ENCODE assay signal across 10 cellular contexts in genomic region chr2:222672068-222672401, GRCh38. TPM values are rescaled to one million over a fixed set of nuclear protein-coding genes. Genes with fewer than 3 reads are reported as not detected.
DNase-seq lines count a peak whose midpoint lies in the region; ATAC-seq and TF ChIP-seq lines count a peak whose summit lies in the region.
"Had no signal": no experiment of that assay in that cellular context is flagged by ENCODE, and none has a peak within 500 bp of the region (broad histone marks: within the 10 kb centered on the region; RNA-seq: fewer than 3 reads in every experiment).

No MANE protein-coding gene starts in this region.

- H3K9me3 ChIP-seq in muscle layer of duodenum (ENCODE audit: control insufficient read depth in 1 of 2, low read length in 2 of 2) (no peaks in the 10 kb centered on the region), body of pancreas (no peaks in the 10 kb centered on the region)

- H3K27ac ChIP-seq in muscle layer of duodenum (ENCODE audit: low read length) = no peak overlapping the region
- no peak overlapping the region for H3K27ac ChIP-seq in body of pancreas

- no peak for ATAC-seq in natural killer cell treated with Interleukin-12 subunit alpha and Interleukin-12 subunit beta and Interleukin-15 and Interleukin-18, amount 100 ng/mL, for 72 hours
- ATAC-seq in natural killer cell (no peak), HG02840 (IDR thresholded peaks at IDR 0.05; ENCODE audit: low FRiP score, unreplicated experiment) (no peak), body of pancreas (no peak), HG03025 (IDR thresholded peaks at IDR 0.05; ENCODE audit: low FRiP score, unreplicated experiment) (no peak)

- H3K36me3 Mint-ChIP-seq in natural killer cell treated with Interleukin-12 subunit alpha and Interleukin-12 subunit beta and Interleukin-15 and Interleukin-18, amount 100 ng/mL, for 72 hours = no peaks in the 10 kb centered on the region
- no peaks in the 10 kb centered on the region for H3K36me3 Mint-ChIP-seq in natural killer cell

- TF ChIP-seq CTCF in natural killer cell (IDR thresholded peaks at IDR 0.05) (no peak), epithelial cell of proximal tubule (conservative IDR thresholded peaks at IDR 0.05; ENCODE audit: low read depth, low read length) (no peak), body of pancreas (IDR thresholded peaks at IDR 0.05) (no peak)

- H3K27ac Mint-ChIP-seq in natural killer cell treated with Interleukin-12 subunit alpha and Interleukin-12 subunit beta and Interleukin-15 and Interleukin-18, amount 100 ng/mL, for 72 hours = no peak overlapping the region
- H3K27ac Mint-ChIP-seq in natural killer cell = no peak overlapping the region

- H3K4me1 Mint-ChIP-seq in natural killer cell treated with Interleukin-12 subunit alpha and Interleukin-12 subunit beta and Interleukin-15 and Interleukin-18, amount 100 ng/mL, for 72 hours (ENCODE audit: low read depth in 2 of 2) = peaks cover 0 to 5% of the 10 kb centered on the region in 2 donors
- H3K4me1 Mint-ChIP-seq in natural killer cell = no peaks in the 10 kb centered on the region

- no peaks in the 10 kb centered on the region for H3K9me3 Mint-ChIP-seq in natural killer cell treated with Interleukin-12 subunit alpha and Interleukin-12 subunit beta and Interleukin-15 and Interleukin-18, amount 100 ng/mL, for 72 hours
- H3K9me3 Mint-ChIP-seq in natural killer cell = no peaks in the 10 kb centered on the region

- H3K36me3 ChIP-seq in muscle layer of duodenum (ENCODE audit: control insufficient read depth in 1 of 2, insufficient read depth in 2 of 2, low read length in 2 of 2) (no peaks in the 10 kb centered on the region), body of pancreas (replicated peaks in 1 of 2; ENCODE audit: insufficient read depth in 1 of 2, low read depth in 2 of 2) (no peaks in the 10 kb centered on the region)

- H3K4me3 ChIP-seq in epithelial cell of proximal tubule (ENCODE audit: low read depth, low read length) (peak overlapping the region; percentile 62), muscle layer of duodenum (ENCODE audit: low read depth in 1 of 2, low read length in 2 of 2) (peak overlapping the region; percentile 31 to 67), body of pancreas (no peak overlapping the region)

- WGBS in body of pancreas, 2 donors = 3 to 5% methylated on average over 10 of the region's 10 CpGs

- DNase-seq in natural killer cell treated with Interleukin-12 subunit alpha and Interleukin-12 subunit beta and Interleukin-15 and Interleukin-18, amount 100 ng/mL, for 72 hours (ENCODE audit: low spot score) = no peak
- no peak for DNase-seq in natural killer cell
- no peak for DNase-seq in epithelial cell of proximal tubule (ENCODE audit: low read depth)
- no peak for DNase-seq in body of pancreas
- no peak for DNase-seq in NCI-H446 (lab: John Stamatoyannopoulos, UW)
- DNase-seq: Kasumi-1 had no signal

- no peaks in the 10 kb centered on the region for H3K27me3 ChIP-seq in muscle layer of duodenum (ENCODE audit: low read depth, low read length)
- H3K27me3 ChIP-seq in body of pancreas = no peaks in the 10 kb centered on the region

- H3K27me3 Mint-ChIP-seq in natural killer cell treated with Interleukin-12 subunit alpha and Interleukin-12 subunit beta and Interleukin-15 and Interleukin-18, amount 100 ng/mL, for 72 hours = peaks cover 57 to 70% of the 10 kb centered on the region in 2 donors
- peaks cover 45 to 80% of the 10 kb centered on the region in 2 donors for H3K27me3 Mint-ChIP-seq in natural killer cell (ENCODE audit: low read depth in 2 of 2)

- TF ChIP-seq POLR2A in body of pancreas (IDR thresholded peaks at IDR 0.05) = no peak

- intact Hi-C loops in natural killer cell (cut with micrococcal nuclease) = no loop called here
- intact Hi-C loops in body of pancreas (cut with DNase I) = no loop called here

- H3K4me1 ChIP-seq in muscle layer of duodenum (ENCODE audit: control insufficient read depth in 1 of 2, insufficient read depth in 2 of 2, low read length in 2 of 2) = peaks cover 0 to 12% of the 10 kb centered on the region in 2 donors
- peaks cover 19% of the 10 kb centered on the region for H3K4me1 ChIP-seq in body of pancreas

- H3K4me3 Mint-ChIP-seq in natural killer cell treated with Interleukin-12 subunit alpha and Interleukin-12 subunit beta and Interleukin-15 and Interleukin-18, amount 100 ng/mL, for 72 hours = peak overlapping the region; percentile 6
- H3K4me3 Mint-ChIP-seq in natural killer cell = no peak overlapping the region

RNA-seq across cellular contexts. Expression of gene MOGAT1, which starts 0.6 kb away (rescaled TPM):
- not detected for total RNA-seq in natural killer cell treated with Interleukin-12 subunit alpha and Interleukin-12 subunit beta and Interleukin-15 and Interleukin-18, amount 100 ng/mL, for 72 hours
- not detected for total RNA-seq in natural killer cell
- not detected in 2 replicates for total RNA-seq in epithelial cell of proximal tubule
- total RNA-seq in body of pancreas = 1 to 10 TPM in 1 of 2 donors, not detected in 1; 1.8 TPM
- total RNA-seq: renal cortical epithelial cell had no signal

RNA-seq across cellular contexts. Expression of gene FARSB, which starts 16.1 kb away (rescaled TPM):
- 10 to 100 TPM; 27.7 to 44.5 TPM for total RNA-seq in natural killer cell treated with Interleukin-12 subunit alpha and Interleukin-12 subunit beta and Interleukin-15 and Interleukin-18, amount 100 ng/mL, for 72 hours
- total RNA-seq in natural killer cell = 10 to 100 TPM in 1 of 3 donors, 1 to 10 TPM in 2; 8.6 to 10.7 (median 9.7) TPM
- 18.3 and 34.8 TPM in 2 replicates for total RNA-seq in epithelial cell of proximal tubule
- 10 to 100 TPM in 1 of 2 donors, 1 to 10 TPM in 1; 7.6 to 11.4 TPM for total RNA-seq in body of pancreas

Comparison
In these comparisons a context has a peak if more than half of its experiments do, and no peak if none do; other contexts are left out.
1. H3K4me3 ChIP-seq: peak in epithelial cell of proximal tubule (single experiment) and muscle layer of duodenum (2 of 2); none in body of pancreas (0 of 2).